ENCODE assay signal across 1 cellular context in the genomic region with DNA sequence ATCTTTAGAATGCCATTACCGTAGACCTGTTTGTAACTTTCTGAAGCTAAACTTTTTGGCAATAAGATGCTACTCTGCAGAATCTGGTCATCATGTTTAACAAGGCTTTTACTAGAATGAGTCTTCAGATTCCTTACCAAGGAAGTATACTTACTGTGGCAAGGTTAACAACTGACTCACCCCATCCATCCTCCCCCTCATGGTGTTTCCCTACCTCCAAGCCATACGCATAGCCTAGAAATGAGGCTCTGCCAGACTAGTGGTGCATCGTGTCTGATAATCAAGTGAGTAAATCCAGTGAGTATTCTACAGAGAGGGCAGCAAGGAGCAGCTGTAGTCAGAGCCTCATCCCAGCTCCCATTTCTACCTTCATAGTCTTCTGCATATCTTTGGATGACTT.
TF ChIP-seq lines count a peak whose summit lies in the region.

No MANE protein-coding gene starts in this region.

TF ChIP-seq in GM23338, 12 proteins besides CTCF, POLR2A, EP300 and RAD21 (continued from another document):
- TF ChIP-seq ZNF331 (CRISPR knock-in tag; IDR thresholded peaks at IDR 0.05; ENCODE audit: low read depth) = no peak
- TF ChIP-seq, protein P1, sequence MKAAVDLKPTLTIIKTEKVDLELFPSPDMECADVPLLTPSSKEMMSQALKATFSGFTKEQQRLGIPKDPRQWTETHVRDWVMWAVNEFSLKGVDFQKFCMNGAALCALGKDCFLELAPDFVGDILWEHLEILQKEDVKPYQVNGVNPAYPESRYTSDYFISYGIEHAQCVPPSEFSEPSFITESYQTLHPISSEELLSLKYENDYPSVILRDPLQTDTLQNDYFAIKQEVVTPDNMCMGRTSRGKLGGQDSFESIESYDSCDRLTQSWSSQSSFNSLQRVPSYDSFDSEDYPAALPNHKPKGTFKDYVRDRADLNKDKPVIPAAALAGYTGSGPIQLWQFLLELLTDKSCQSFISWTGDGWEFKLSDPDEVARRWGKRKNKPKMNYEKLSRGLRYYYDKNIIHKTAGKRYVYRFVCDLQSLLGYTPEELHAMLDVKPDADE (IDR thresholded peaks at IDR 0.05) = no peak
- TF ChIP-seq, protein P2, sequence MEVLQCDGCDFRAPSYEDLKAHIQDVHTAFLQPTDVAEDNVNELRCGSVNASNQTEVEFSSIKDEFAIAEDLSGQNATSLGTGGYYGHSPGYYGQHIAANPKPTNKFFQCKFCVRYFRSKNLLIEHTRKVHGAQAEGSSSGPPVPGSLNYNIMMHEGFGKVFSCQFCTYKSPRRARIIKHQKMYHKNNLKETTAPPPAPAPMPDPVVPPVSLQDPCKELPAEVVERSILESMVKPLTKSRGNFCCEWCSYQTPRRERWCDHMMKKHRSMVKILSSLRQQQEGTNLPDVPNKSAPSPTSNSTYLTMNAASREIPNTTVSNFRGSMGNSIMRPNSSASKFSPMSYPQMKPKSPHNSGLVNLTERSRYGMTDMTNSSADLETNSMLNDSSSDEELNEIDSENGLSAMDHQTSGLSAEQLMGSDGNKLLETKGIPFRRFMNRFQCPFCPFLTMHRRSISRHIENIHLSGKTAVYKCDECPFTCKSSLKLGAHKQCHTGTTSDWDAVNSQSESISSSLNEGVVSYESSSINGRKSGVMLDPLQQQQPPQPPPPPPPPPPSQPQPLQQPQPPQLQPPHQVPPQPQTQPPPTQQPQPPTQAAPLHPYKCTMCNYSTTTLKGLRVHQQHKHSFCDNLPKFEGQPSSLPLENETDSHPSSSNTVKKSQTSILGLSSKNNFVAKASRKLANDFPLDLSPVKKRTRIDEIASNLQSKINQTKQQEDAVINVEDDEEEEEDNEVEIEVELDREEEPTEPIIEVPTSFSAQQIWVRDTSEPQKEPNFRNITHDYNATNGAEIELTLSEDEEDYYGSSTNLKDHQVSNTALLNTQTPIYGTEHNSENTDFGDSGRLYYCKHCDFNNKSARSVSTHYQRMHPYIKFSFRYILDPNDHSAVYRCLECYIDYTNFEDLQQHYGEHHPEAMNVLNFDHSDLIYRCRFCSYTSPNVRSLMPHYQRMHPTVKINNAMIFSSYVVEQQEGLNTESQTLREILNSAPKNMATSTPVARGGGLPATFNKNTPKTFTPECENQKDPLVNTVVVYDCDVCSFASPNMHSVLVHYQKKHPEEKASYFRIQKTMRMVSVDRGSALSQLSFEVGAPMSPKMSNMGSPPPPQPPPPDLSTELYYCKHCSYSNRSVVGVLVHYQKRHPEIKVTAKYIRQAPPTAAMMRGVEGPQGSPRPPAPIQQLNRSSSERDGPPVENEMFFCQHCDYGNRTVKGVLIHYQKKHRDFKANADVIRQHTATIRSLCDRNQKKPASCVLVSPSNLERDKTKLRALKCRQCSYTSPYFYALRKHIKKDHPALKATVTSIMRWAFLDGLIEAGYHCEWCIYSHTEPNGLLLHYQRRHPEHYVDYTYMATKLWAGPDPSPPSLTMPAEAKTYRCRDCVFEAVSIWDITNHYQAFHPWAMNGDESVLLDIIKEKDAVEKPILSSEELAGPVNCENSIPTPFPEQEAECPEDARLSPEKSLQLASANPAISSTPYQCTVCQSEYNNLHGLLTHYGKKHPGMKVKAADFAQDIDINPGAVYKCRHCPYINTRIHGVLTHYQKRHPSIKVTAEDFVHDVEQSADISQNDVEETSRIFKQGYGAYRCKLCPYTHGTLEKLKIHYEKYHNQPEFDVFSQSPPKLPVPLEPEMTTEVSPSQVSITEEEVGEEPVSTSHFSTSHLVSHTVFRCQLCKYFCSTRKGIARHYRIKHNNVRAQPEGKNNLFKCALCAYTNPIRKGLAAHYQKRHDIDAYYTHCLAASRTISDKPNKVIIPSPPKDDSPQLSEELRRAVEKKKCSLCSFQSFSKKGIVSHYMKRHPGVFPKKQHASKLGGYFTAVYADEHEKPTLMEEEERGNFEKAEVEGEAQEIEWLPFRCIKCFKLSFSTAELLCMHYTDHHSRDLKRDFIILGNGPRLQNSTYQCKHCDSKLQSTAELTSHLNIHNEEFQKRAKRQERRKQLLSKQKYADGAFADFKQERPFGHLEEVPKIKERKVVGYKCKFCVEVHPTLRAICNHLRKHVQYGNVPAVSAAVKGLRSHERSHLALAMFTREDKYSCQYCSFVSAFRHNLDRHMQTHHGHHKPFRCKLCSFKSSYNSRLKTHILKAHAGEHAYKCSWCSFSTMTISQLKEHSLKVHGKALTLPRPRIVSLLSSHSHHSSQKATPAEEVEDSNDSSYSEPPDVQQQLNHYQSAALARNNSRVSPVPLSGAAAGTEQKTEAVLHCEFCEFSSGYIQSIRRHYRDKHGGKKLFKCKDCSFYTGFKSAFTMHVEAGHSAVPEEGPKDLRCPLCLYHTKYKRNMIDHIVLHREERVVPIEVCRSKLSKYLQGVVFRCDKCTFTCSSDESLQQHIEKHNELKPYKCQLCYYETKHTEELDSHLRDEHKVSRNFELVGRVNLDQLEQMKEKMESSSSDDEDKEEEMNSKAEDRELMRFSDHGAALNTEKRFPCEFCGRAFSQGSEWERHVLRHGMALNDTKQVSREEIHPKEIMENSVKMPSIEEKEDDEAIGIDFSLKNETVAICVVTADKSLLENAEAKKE (CRISPR knock-in tag; IDR thresholded peaks at IDR 0.05) = no peak
